In the genomic region with DNA sequence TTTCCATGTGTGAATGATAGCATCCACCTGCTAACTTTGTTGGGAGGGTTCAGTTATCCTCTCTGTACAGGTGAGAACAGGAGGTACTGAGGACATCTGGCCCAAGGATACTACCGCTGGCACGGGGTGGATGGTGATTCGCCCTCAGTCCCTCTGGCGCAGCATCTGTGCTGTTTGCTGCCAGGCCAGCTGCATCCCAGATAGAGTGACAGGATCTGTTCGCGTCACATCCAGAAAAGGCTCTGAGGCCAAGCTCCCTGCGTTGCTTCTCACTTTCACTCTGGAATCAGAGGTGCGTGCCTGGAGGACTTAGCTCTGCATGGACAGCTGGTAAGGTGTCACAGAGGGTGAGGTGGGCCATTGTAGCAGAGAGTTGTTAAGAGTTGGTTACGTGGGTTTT, we compare ENCODE assay signal across 20 cellular contexts.
"Had no signal": no experiment of that assay in that cellular context is flagged by ENCODE, and none has a peak within 500 bp of the region (broad histone marks: within the 10 kb centered on the region; RNA-seq: fewer than 3 reads in every experiment).

No MANE protein-coding gene starts in this region.

- ATAC-seq: foreskin keratinocyte; left lung; naive thymus-derived CD8-positive, alpha-beta T cell; right lobe of liver; stimulated activated naive CD8-positive, alpha-beta T cell treated with anti-CD3 and anti-CD28 coated beads, Interleukin-15, amount 100 ng/mL, for 72 hours had no signal

- DNase-seq: dermis blood vessel endothelial cell; effector memory CD4-positive, alpha-beta T cell; foreskin keratinocyte; kidney; left lung; mesenchymal stem cell; naive thymus-derived CD8-positive, alpha-beta T cell; nephron progenitor cell; occipital lobe; ovary; right lobe of liver; small intestine; stimulated activated CD4-positive, alpha-beta T cell treated with anti-CD3 and anti-CD28 coated beads, Interleukin-15, amount 100 ng/mL, for 24 hours; stimulated activated CD4-positive, alpha-beta T cell treated with anti-CD3 and anti-CD28 coated beads, Interleukin-2, amount 100 ng/mL, for 48 hours; stimulated activated naive CD4-positive, alpha-beta T cell; stimulated activated naive CD8-positive, alpha-beta T cell treated with anti-CD3 and anti-CD28 coated beads, Interleukin-15, amount 100 ng/mL, for 72 hours; testis; tibial artery had no signal

- H3K27ac Mint-ChIP-seq: mesothelial cell of epicardium; nephron progenitor cell; stimulated activated naive CD8-positive, alpha-beta T cell treated with anti-CD3 and anti-CD28 coated beads, Interleukin-15, amount 100 ng/mL, for 72 hours; type B pancreatic cell had no signal

- H3K4me3 Mint-ChIP-seq: mesothelial cell of epicardium; naive thymus-derived CD8-positive, alpha-beta T cell; nephron progenitor cell; stimulated activated naive CD8-positive, alpha-beta T cell treated with anti-CD3 and anti-CD28 coated beads, Interleukin-15, amount 100 ng/mL, for 72 hours; type B pancreatic cell had no signal

- H3K27me3 Mint-ChIP-seq: naive thymus-derived CD8-positive, alpha-beta T cell; stimulated activated naive CD8-positive, alpha-beta T cell treated with anti-CD3 and anti-CD28 coated beads, Interleukin-15, amount 100 ng/mL, for 72 hours; type B pancreatic cell had no signal

- H3K9me3 Mint-ChIP-seq: stimulated activated naive CD8-positive, alpha-beta T cell treated with anti-CD3 and anti-CD28 coated beads, Interleukin-15, amount 100 ng/mL, for 72 hours; type B pancreatic cell had no signal
